ENCODE assay signal across 12 cellular contexts in genomic region chr13:100100115-100100879, GRCh38. TPM values are rescaled to one million over a fixed set of nuclear protein-coding genes. Genes with fewer than 3 reads are reported as not detected.
DNase-seq lines count a peak whose midpoint lies in the region; ATAC-seq and TF ChIP-seq lines count a peak whose summit lies in the region.
"Had no signal": no experiment of that assay in that cellular context is flagged by ENCODE, and none has a peak within 500 bp of the region (broad histone marks: within the 10 kb centered on the region; RNA-seq: fewer than 3 reads in every experiment).

No MANE protein-coding gene starts in this region.

- 51 to 56% methylated on average over 10 of the region's 10 CpGs for WGBS in heart right ventricle, 2 donors

- H3K9me3 ChIP-seq in heart right ventricle = no peaks in the 10 kb centered on the region
- no peaks in the 10 kb centered on the region for H3K9me3 ChIP-seq in right atrium auricular region
- no peaks in the 10 kb centered on the region for H3K9me3 ChIP-seq in vagina
- H3K9me3 ChIP-seq: neutrophil had no signal

- TF ChIP-seq CTCF in heart right ventricle (IDR thresholded peaks at IDR 0.05) = no peak
- TF ChIP-seq CTCF in right atrium auricular region (IDR thresholded peaks at IDR 0.05) = no peak
- TF ChIP-seq CTCF in vagina (IDR thresholded peaks at IDR 0.05) = no peak

- H3K4me3 ChIP-seq in heart right ventricle (no peak overlapping the region), right atrium auricular region (no peak overlapping the region), vagina (no peak overlapping the region)
- H3K4me3 ChIP-seq: BLaER1 treated with 17β-estradiol and CSF1 and Interleukin-3, amounts not matched to agents 10 nM and 100 nM had no signal

- ATAC-seq in heart right ventricle (peak in 7 of 8 donors; percentile 28 to 70 (median 53)), HG03097 (IDR thresholded peaks at IDR 0.05; ENCODE audit: low FRiP score, unreplicated experiment) (no peak)
- ATAC-seq: activated T-cell treated with anti-CD3 and anti-CD28 coated beads, Interleukin-2, amount 50 U/mL, for 4 hours had no signal

- H3K4me1 ChIP-seq in heart right ventricle (peaks cover 0 to 32% (median 20%) of the 10 kb centered on the region in 9 donors), right atrium auricular region (peaks cover 0 to 14% of the 10 kb centered on the region in 2 donors), vagina (peaks cover 43% of the 10 kb centered on the region)

- H3K27me3 ChIP-seq in heart right ventricle = no peaks in the 10 kb centered on the region
- no peaks in the 10 kb centered on the region for H3K27me3 ChIP-seq in right atrium auricular region
- no peaks in the 10 kb centered on the region for H3K27me3 ChIP-seq in vagina
- H3K27me3 ChIP-seq: BLaER1 treated with 17β-estradiol and CSF1 and Interleukin-3, amounts not matched to agents 10 nM and 100 nM; neutrophil had no signal

- TF ChIP-seq POLR2A in vagina (IDR thresholded peaks at IDR 0.05) = no peak

- peak overlapping the region in 4 of 10 donors; percentile 5 to 42 (median 16) for H3K27ac ChIP-seq in heart right ventricle
- H3K27ac ChIP-seq in right atrium auricular region = no peak overlapping the region
- H3K27ac ChIP-seq in vagina = peak overlapping the region; percentile 13
- H3K27ac ChIP-seq: BLaER1 treated with 17β-estradiol and CSF1 and Interleukin-3, amounts not matched to agents 10 nM and 100 nM; neutrophil had no signal

- intact Hi-C loops in heart right ventricle (cut with DNase I) = no loop called here
- intact Hi-C loops in vagina (cut with DNase I) = no loop called here

- DNase-seq in heart right ventricle (peak in 1 of 2 donors; percentile 51), right atrium auricular region (ENCODE audit: low spot score) (no peak), dermis microvascular lymphatic vessel endothelial cell (ENCODE audit: low read depth in 2 of 2) (peak; percentile 98), medulla oblongata (ENCODE audit: extremely low spot score) (peak; percentile 70), vagina (ENCODE audit: extremely low spot score in 2 of 2) (no peak), SHP77 treated with DMSO at 0.1 percent for 48 hours (lab: John Stamatoyannopoulos, UW) (no peak), mesenteric fat pad (ENCODE audit: low spot score) (no peak)
- DNase-seq: activated T-cell treated with anti-CD3 and anti-CD28 coated beads, Interleukin-2, amount 50 U/mL, for 4 hours; H7 had no signal

- H3K36me3 ChIP-seq in heart right ventricle = peaks cover 0 to 23% (median 0%) of the 10 kb centered on the region in 9 donors
- no peaks in the 10 kb centered on the region for H3K36me3 ChIP-seq in right atrium auricular region
- H3K36me3 ChIP-seq in vagina = no peaks in the 10 kb centered on the region
- H3K36me3 ChIP-seq: neutrophil had no signal

RNA-seq across cellular contexts. Expression of gene PCCA, which starts 11.4 kb away (rescaled TPM):
- total RNA-seq in heart right ventricle (10 to 100 TPM; 46.2 to 71.9 (median 65.1) TPM), right atrium auricular region (10 to 100 TPM; 19.6 to 38.6 TPM), dermis microvascular lymphatic vessel endothelial cell (35.4 and 37.0 TPM in 2 replicates), vagina (33.4 TPM), mesenteric fat pad (53.6 TPM)
- 10 to 100 TPM; 21.2 to 23.3 TPM for polyA plus RNA-seq in heart right ventricle

Comparison
In these comparisons a context has a peak if more than half of its experiments do, and no peak if none do; other contexts are left out.
1. DNase-seq: peak in dermis microvascular lymphatic vessel endothelial cell (2 of 2) and medulla oblongata (single experiment); none in right atrium auricular region (single experiment), vagina (0 of 2), SHP77 treated with DMSO at 0.1 percent for 48 hours (single experiment) and mesenteric fat pad (single experiment).